ENCODE assay signal across 25 cellular contexts in genomic region chr2:224147174-224147573, GRCh38.
DNase-seq lines count a peak whose midpoint lies in the region; ATAC-seq and TF ChIP-seq lines count a peak whose summit lies in the region.
"Had no signal": no experiment of that assay in that cellular context is flagged by ENCODE, and none has a peak within 500 bp of the region (broad histone marks: within the 10 kb centered on the region; RNA-seq: fewer than 3 reads in every experiment).

No MANE protein-coding gene starts in this region.

- TF ChIP-seq CTCF in choroid plexus epithelial cell (conservative IDR thresholded peaks at IDR 0.05; ENCODE audit: low read depth, low read length) (no peak), GM13977 (IDR thresholded peaks at IDR 0.05; ENCODE audit: extremely low read depth, insufficient read depth, missing control alignments) (no peak), body of pancreas (IDR thresholded peaks at IDR 0.05) (no peak)

- TF ChIP-seq POLR2A in body of pancreas (IDR thresholded peaks at IDR 0.05): no peak

- no peak overlapping the region for H3K23ac ChIP-seq in mesenchymal stem cell (ENCODE audit: low read length in 2 of 2)

- 100% methylated on average over 2 of the region's 4 CpGs for WGBS in mesenchymal stem cell
- WGBS in body of pancreas, 2 donors: 86 to 92% methylated on average over 4 of the region's 4 CpGs

- H3K27ac ChIP-seq in ACC112 (ENCODE audit: low read depth, low read length) (peak overlapping the region; percentile 83), mesenchymal stem cell (ENCODE audit: low read length, poor library complexity, severe bottlenecking) (no peak overlapping the region), body of pancreas (no peak overlapping the region)
- H3K27ac ChIP-seq: C4-2B, neural progenitor cell, thoracic aorta had no signal

- ATAC-seq in GM21515 (IDR thresholded peaks at IDR 0.05; ENCODE audit: unreplicated experiment) (no peak), body of pancreas (no peak)
- ATAC-seq: activated CD8-positive, alpha-beta T cell treated with anti-CD3 and anti-CD28 coated beads, Interleukin-2, amount 10 ng/mL, durations not matched to agents 7 days and 5 days; activated T-cell treated with anti-CD3 and anti-CD28 coated beads, Interleukin-2, amount 50 U/mL, for 72 hours; GM23338; stimulated activated memory B cell treated with anti-CD40 and anti-IgM and Interleukin-4, amounts not matched to agents 10 μg/mL and 1 μg/mL and 100 μg/mL, for 72 hours; T-helper 17 cell had no signal

- H2AFZ ChIP-seq in ACC112 (ENCODE audit: low read length, unreplicated experiment) (no peak overlapping the region), mesenchymal stem cell (ENCODE audit: low read depth, low read length) (no peak overlapping the region)
- H2AFZ ChIP-seq: GM23338, neural progenitor cell had no signal

- H3K9ac ChIP-seq in mesenchymal stem cell (ENCODE audit: low read length): no peak overlapping the region
- H3K9ac ChIP-seq: neural progenitor cell had no signal

- no peaks in the 10 kb centered on the region for H3K27me3 ChIP-seq in ACC112 (ENCODE audit: insufficient read depth, low read length)
- H3K27me3 ChIP-seq in mesenchymal stem cell (ENCODE audit: control insufficient read depth in 1 of 2, insufficient read depth in 1 of 2, low read length in 2 of 2): no peaks in the 10 kb centered on the region
- H3K27me3 ChIP-seq in body of pancreas: no peaks in the 10 kb centered on the region
- H3K27me3 ChIP-seq: heart right ventricle, neural progenitor cell had no signal

- H3K4me1 ChIP-seq in ACC112 (ENCODE audit: control insufficient read depth, insufficient read depth, low read length, unreplicated experiment): peaks cover 71% of the 10 kb centered on the region
- peaks cover 2% of the 10 kb centered on the region for H3K4me1 ChIP-seq in mesenchymal stem cell (ENCODE audit: control insufficient read depth, insufficient read depth, low read depth, low read length)
- H3K4me1 ChIP-seq in body of pancreas: no peaks in the 10 kb centered on the region
- H3K4me1 ChIP-seq: neural progenitor cell had no signal

- H2BK15ac ChIP-seq in mesenchymal stem cell (ENCODE audit: low read depth, poor library complexity, severe bottlenecking): peak overlapping the region; percentile 76

- H2AK5ac ChIP-seq in mesenchymal stem cell (ENCODE audit: low read length, severe bottlenecking): peak overlapping the region; percentile 32

- H3K4me3 ChIP-seq in ACC112 (ENCODE audit: low read depth, low read length) (no peak overlapping the region), choroid plexus epithelial cell (ENCODE audit: low read depth, low read length) (no peak overlapping the region), mesenchymal stem cell (ENCODE audit: insufficient read depth in 1 of 2, low read depth in 1 of 2, low read length in 2 of 2) (no peak overlapping the region), body of pancreas (no peak overlapping the region)
- H3K4me3 ChIP-seq: GM23338, heart right ventricle, neural progenitor cell, thoracic aorta had no signal

- H3K4ac ChIP-seq in mesenchymal stem cell (ENCODE audit: low read depth in 1 of 2, low read length in 2 of 2): peak overlapping the region in 1 of 2 experiments; percentile 0

- DNase-seq in HT1080 (ENCODE audit: low read depth): peak; percentile 34
- DNase-seq in choroid plexus epithelial cell (ENCODE audit: low read depth): peak; percentile 31
- DNase-seq in mesenchymal stem cell: peak; percentile 71
- DNase-seq in activated gamma-delta T cell (lab: John Stamatoyannopoulos, UW): no peak
- DNase-seq in GM13977 (ENCODE audit: low spot score): no peak
- DNase-seq in body of pancreas: no peak
- DNase-seq: ACHN; activated B cell treated with CpG ODN at 0.5 μM for 24 hours; activated CD8-positive, alpha-beta T cell treated with anti-CD3 and anti-CD28 coated beads, Interleukin-2, amount 10 ng/mL, durations not matched to agents 7 days and 5 days; activated T-cell treated with anti-CD3 and anti-CD28 coated beads, Interleukin-2, amount 50 U/mL, for 72 hours; DMS153; effector CD8-positive, alpha-beta T cell; heart right ventricle; KBM-7; NCI-H1092 treated with DMSO at 0.1 percent for 48 hours; NCI-H510A treated with DMSO at 0.1 percent for 48 hours; SIG-M5; T-helper 17 cell had no signal

- in situ Hi-C loops in GM13977 (cut with MboI; ENCODE audit: low pct_unique_long_range_greater_than_20kb, low sequenced_read_pairs, unreplicated experiment): no loop called here

- no peaks in the 10 kb centered on the region for H3K79me1 ChIP-seq in mesenchymal stem cell (replicated peaks; ENCODE audit: low read length, poor library complexity, severe bottlenecking)

- H3K9me3 ChIP-seq in mesenchymal stem cell (ENCODE audit: control insufficient read depth, low read length) (no peaks in the 10 kb centered on the region), body of pancreas (no peaks in the 10 kb centered on the region)
- H3K9me3 ChIP-seq: heart right ventricle, thoracic aorta had no signal

- H2BK5ac ChIP-seq in mesenchymal stem cell (ENCODE audit: low read depth, low read length, poor library complexity, severe bottlenecking): no peak overlapping the region

- H3K14ac ChIP-seq in mesenchymal stem cell (ENCODE audit: low read length in 2 of 2): no peak overlapping the region

- peak overlapping the region; percentile 16 for H4K8ac ChIP-seq in mesenchymal stem cell (ENCODE audit: low read length)

- no peaks in the 10 kb centered on the region for H3K79me2 ChIP-seq in ACC112 (ENCODE audit: control insufficient read depth, insufficient read depth, low read length, unreplicated experiment)

- no peak overlapping the region for H3K18ac ChIP-seq in mesenchymal stem cell (ENCODE audit: low read depth in 1 of 2, low read length in 2 of 2)

- H3K36me3 ChIP-seq in ACC112 (ENCODE audit: insufficient read depth, low read length): 0 out of 2 replicates have a peak, but pooled peaks cover 3% of the 10 kb centered on the region
- no peaks in the 10 kb centered on the region for H3K36me3 ChIP-seq in mesenchymal stem cell (ENCODE audit: control insufficient read depth in 1 of 2, insufficient read depth in 2 of 2, low read depth in 1 of 2, low read length in 2 of 2)
- no peaks in the 10 kb centered on the region for H3K36me3 ChIP-seq in body of pancreas (replicated peaks in 1 of 2; ENCODE audit: insufficient read depth in 1 of 2, low read depth in 2 of 2)
- H3K36me3 ChIP-seq: heart right ventricle, neural progenitor cell, thoracic aorta had no signal

- peak overlapping the region; percentile 87 to 89 for H2BK12ac ChIP-seq in mesenchymal stem cell (ENCODE audit: low read length in 2 of 2)

- no peak overlapping the region for H4K91ac ChIP-seq in mesenchymal stem cell (ENCODE audit: low read length)

- H2BK120ac ChIP-seq in mesenchymal stem cell (ENCODE audit: low read depth, low read length): no peak overlapping the region

- intact Hi-C loops in body of pancreas (cut with DNase I): no loop called here

- no peak overlapping the region for H3K4me2 ChIP-seq in mesenchymal stem cell (ENCODE audit: low read length, poor library complexity, severe bottlenecking)
- H3K4me2 ChIP-seq: GM23338, neural progenitor cell had no signal

Comparison
In these comparisons a context has a peak if more than half of its experiments do, and no peak if none do; other contexts are left out.
1. DNase-seq: peak in HT1080 (single experiment), choroid plexus epithelial cell (single experiment) and mesenchymal stem cell (single experiment); none in activated gamma-delta T cell (single experiment), GM13977 (single experiment) and body of pancreas (0 of 4).